In genomic region chr11:67239795-67240574, GRCh38 we compare ENCODE assay signal across 8 cellular contexts. TPM values are rescaled to one million over a fixed set of nuclear protein-coding genes. Genes with fewer than 3 reads are reported as not detected.
DNase-seq lines count a peak whose midpoint lies in the region; ATAC-seq and TF ChIP-seq lines count a peak whose summit lies in the region.

No MANE protein-coding gene starts in this region.

- POLR2A ChIA-PET in RWPE1 (lab: Yijun Ruan, JAX; ENCODE audit: low non-redundant PET): interaction anchor here (0.5 to 1.2 kb wide), 7 partner anchors 8 to 377 kb away, joined by 3 to 6 read pairs (median 5); partner anchors contain the start of gene ANKRD13D

- H3K4me3 Mint-ChIP-seq in natural killer cell: peak overlapping the region; percentile 98

- CTCF ChIA-PET in RWPE1 (lab: Yijun Ruan, JAX): interaction anchor here (0.6 to 1.3 kb wide), 3 partner anchors 14 to 78 kb away, joined by 3 to 8 read pairs (median 3); no protein-coding TSS in a partner anchor

- no peaks in the 10 kb centered on the region for H3K27me3 Mint-ChIP-seq in natural killer cell (ENCODE audit: low read depth in 2 of 2)

- H3K4me1 Mint-ChIP-seq in natural killer cell: peaks cover 55 to 58% of the 10 kb centered on the region in 2 donors

- DNase-seq in EL (peak; percentile 99), H4 (ENCODE audit: low spot score) (peak; percentile 98), LoVo (ENCODE audit: low spot score) (peak; percentile 98), RWPE1 (ENCODE audit: low spot score) (peak; percentile 95), fibroblast of peridontal ligament (ENCODE audit: extremely low read depth) (peak; percentile 97), natural killer cell (peak; percentile 88)
- DNase-seq in activated T-helper 9 cell treated with anti-CD3 and anti-CD28 coated beads, Interleukin-2, amount 50 U/mL, for 16 hours (ENCODE audit: low read depth): peak; percentile 93
- DNase-seq in stimulated activated naive CD4-positive, alpha-beta T cell (lab: John Stamatoyannopoulos, UW): peak; percentile 92 to 98 (median 96)

- intact Hi-C loops in natural killer cell (cut with micrococcal nuclease): loop anchor here (2.0 kb wide), 1 partner anchor 29 kb away; no protein-coding TSS in a partner anchor

- peak; percentile 84 to 96 (median 88) for ATAC-seq in natural killer cell

- H3K9me3 Mint-ChIP-seq in natural killer cell: no peaks in the 10 kb centered on the region

- peak overlapping the region; percentile 100 for H3K27ac Mint-ChIP-seq in natural killer cell

- peaks cover 10% of the 10 kb centered on the region for H3K36me3 Mint-ChIP-seq in natural killer cell

- no peak for TF ChIP-seq CTCF in RWPE1 (conservative IDR thresholded peaks at IDR 0.05; ENCODE audit: low read depth)
- no peak for TF ChIP-seq CTCF in natural killer cell (IDR thresholded peaks at IDR 0.05)

- peak overlapping the region; percentile 90 for H3K27ac ChIP-seq in RWPE1

RNA-seq across cellular contexts. Expression of gene GRK2, which starts 26.3 kb away (rescaled TPM):
- total RNA-seq in H4 (2014; rRNA removed; shearing (Covaris generic)): 15.2 and 16.3 TPM in 2 replicates
- 100 to 1,000 TPM; 390 to 482 (median 441) TPM for total RNA-seq in natural killer cell

RNA-seq across cellular contexts. Expression of gene ANKRD13D, which starts 49.1 kb away (rescaled TPM):
- 5.6 and 6.1 TPM in 2 replicates for total RNA-seq in H4 (2014; rRNA removed; shearing (Covaris generic))
- 100 to 1,000 TPM; 212 to 316 (median 231) TPM for total RNA-seq in natural killer cell

Comparison
In these comparisons a context has a peak if more than half of its experiments do, and no peak if none do; other contexts are left out.
1. Peak in every context shown above with its lines: DNase-seq, ATAC-seq and H3K27ac ChIP-seq.
2. RNA of gene GRK2, which starts 26.3 kb away (total RNA-seq): 390 to 482 TPM in natural killer cell; 15.2 to 16.3 TPM in H4; every median in the first group is over 10 times any median in the second.
3. RNA of gene ANKRD13D, which starts 49.1 kb away (total RNA-seq): 212 to 316 TPM in natural killer cell; 5.6 to 6.1 TPM in H4; every median in the first group is over 10 times any median in the second.